Comparison of ENCODE assay signal across 8 cellular contexts in genomic region chr5:151651997-151652645, GRCh38. TPM values are rescaled to one million over a fixed set of nuclear protein-coding genes. Genes with fewer than 3 reads are reported as not detected.
A peak's percentile ranks its signal among the peaks of the same experiment; 100 is the strongest.
DNase-seq lines count a peak whose midpoint lies in the region; ATAC-seq and TF ChIP-seq lines count a peak whose summit lies in the region.

No MANE protein-coding gene starts in this region.

- no peaks in the 10 kb centered on the region for H3K27me3 ChIP-seq in CD8-positive, alpha-beta T cell (ENCODE audit: insufficient read depth, low read length)

- intact Hi-C loops in CD8-positive, alpha-beta T cell (cut with DNase I, micrococcal nuclease) = loop anchor here (1.0 kb wide), 3 partner anchors 129 to 205 kb away; partner anchors contain the start of gene SLC36A1 (in 2 of the 2)

- no peak overlapping the region for H3K4me3 ChIP-seq in CD8-positive, alpha-beta T cell (ENCODE audit: low read depth, low read length)

- no peaks in the 10 kb centered on the region for H3K9me3 Mint-ChIP-seq in CD8-positive, alpha-beta T cell
- H3K9me3 Mint-ChIP-seq in activated CD4-positive, alpha-beta T cell treated with anti-CD3 and anti-CD28 coated beads, Interleukin-2, amount 10 ng/mL, durations not matched to agents 7 days and 5 days = no peaks in the 10 kb centered on the region

- no peaks in the 10 kb centered on the region for H3K9me3 ChIP-seq in CD8-positive, alpha-beta T cell (ENCODE audit: low read length)

- POLR2A ChIA-PET in CD8-positive, alpha-beta T cell (lab: Charles Lee) = interaction anchor here (1.6 kb wide), 1 partner anchor 204 kb away, joined by 7 read pairs; the partner anchor contains the start of gene SLC36A1
- POLR2A ChIA-PET in activated CD4-positive, alpha-beta T cell treated with anti-CD3 and anti-CD28 coated beads, Interleukin-2, amount 10 ng/mL, durations not matched to agents 7 days and 5 days (lab: Charles Lee) = no interaction called here

- H3K4me1 Mint-ChIP-seq in CD8-positive, alpha-beta T cell (ENCODE audit: low read depth) = peaks cover 5% of the 10 kb centered on the region
- no peaks in the 10 kb centered on the region for H3K4me1 Mint-ChIP-seq in activated CD4-positive, alpha-beta T cell treated with anti-CD3 and anti-CD28 coated beads, Interleukin-2, amount 10 ng/mL, durations not matched to agents 7 days and 5 days

- H3K36me3 Mint-ChIP-seq in CD8-positive, alpha-beta T cell = no peaks in the 10 kb centered on the region
- H3K36me3 Mint-ChIP-seq in activated CD4-positive, alpha-beta T cell treated with anti-CD3 and anti-CD28 coated beads, Interleukin-2, amount 10 ng/mL, durations not matched to agents 7 days and 5 days (ENCODE audit: low read depth) = no peaks in the 10 kb centered on the region

- no peak overlapping the region for H3K27ac Mint-ChIP-seq in CD8-positive, alpha-beta T cell
- H3K27ac Mint-ChIP-seq in activated CD4-positive, alpha-beta T cell treated with anti-CD3 and anti-CD28 coated beads, Interleukin-2, amount 10 ng/mL, durations not matched to agents 7 days and 5 days = no peak overlapping the region

- H3K36me3 ChIP-seq in CD8-positive, alpha-beta T cell (ENCODE audit: insufficient read depth, low read length) = no peaks in the 10 kb centered on the region

- peak; percentile 38 to 68 (median 52) for DNase-seq in CD8-positive, alpha-beta T cell
- DNase-seq in NCI-H526 (lab: John Stamatoyannopoulos, UW) (peak; percentile 59 to 87), dermis blood vessel endothelial cell (peak; percentile 88), lung microvascular endothelial cell (ENCODE audit: low read depth in 2 of 2) (peak; percentile 81)
- DNase-seq in activated CD4-positive, alpha-beta T cell treated with anti-CD3 and anti-CD28 coated beads, Interleukin-2, amount 10 ng/mL, durations not matched to agents 7 days and 5 days = peak; percentile 72
- DNase-seq in stimulated activated CD8-positive, alpha-beta memory T cell treated with anti-CD3 and anti-CD28 coated beads, Interleukin-15, amount 100 ng/mL, for 4 hours (ENCODE audit: low read depth in 2 of 2) = peak; percentile 11 to 22

- CTCF ChIA-PET in CD8-positive, alpha-beta T cell (lab: Charles Lee) = interaction anchor here (0.5 to 2.9 kb wide), 40 partner anchors 9 to 492 kb away, joined by 3 to 75 read pairs (median 5); partner anchors contain the start of genes G3BP1 and SLC36A1
- CTCF ChIA-PET in activated CD4-positive, alpha-beta T cell treated with anti-CD3 and anti-CD28 coated beads, Interleukin-2, amount 10 ng/mL, durations not matched to agents 7 days and 5 days (lab: Charles Lee) = interaction anchor here (0.6 to 3.1 kb wide), 28 partner anchors 8 to 204 kb away, joined by 3 to 23 read pairs (median 4); partner anchors contain the start of genes G3BP1 and SLC36A1

- no peak overlapping the region for H3K4me3 Mint-ChIP-seq in CD8-positive, alpha-beta T cell
- no peak overlapping the region for H3K4me3 Mint-ChIP-seq in activated CD4-positive, alpha-beta T cell treated with anti-CD3 and anti-CD28 coated beads, Interleukin-2, amount 10 ng/mL, durations not matched to agents 7 days and 5 days

- no peaks in the 10 kb centered on the region for H3K27me3 Mint-ChIP-seq in CD8-positive, alpha-beta T cell (ENCODE audit: low read depth)
- H3K27me3 Mint-ChIP-seq in activated CD4-positive, alpha-beta T cell treated with anti-CD3 and anti-CD28 coated beads, Interleukin-2, amount 10 ng/mL, durations not matched to agents 7 days and 5 days = peaks cover 8% of the 10 kb centered on the region

- no peaks in the 10 kb centered on the region for H3K4me1 ChIP-seq in CD8-positive, alpha-beta T cell (ENCODE audit: insufficient read depth, low read length)

- peak; percentile 64 for TF ChIP-seq CTCF in CD8-positive, alpha-beta T cell (IDR thresholded peaks at IDR 0.05)

- peak; percentile 92 for ATAC-seq in CD8-positive, alpha-beta T cell
- peak; percentile 100 for ATAC-seq in GM19351 (IDR thresholded peaks at IDR 0.05; ENCODE audit: unreplicated experiment)
- peak; percentile 98 for ATAC-seq in HG03432 (IDR thresholded peaks at IDR 0.05; ENCODE audit: unreplicated experiment)

- H3K27ac ChIP-seq in CD8-positive, alpha-beta T cell (ENCODE audit: low read depth, low read length) = no peak overlapping the region

RNA-seq across cellular contexts. Expression of gene SPARC, which starts 34.6 kb away (rescaled TPM):
- under 1 TPM in 1 of 2 experiments, not detected in 1; 0.39 TPM for total RNA-seq in CD8-positive, alpha-beta T cell
- total RNA-seq in activated CD4-positive, alpha-beta T cell treated with anti-CD3 and anti-CD28 coated beads, Interleukin-2, amount 10 ng/mL, durations not matched to agents 7 days and 5 days = 1 to 10 TPM in 1 of 2 experiments, under 1 TPM in 1; 0.27 to 1.1 TPM
- total RNA-seq in dermis blood vessel endothelial cell = 756 and 1,107 TPM in 2 replicates
- total RNA-seq in lung microvascular endothelial cell = 92.5 and 367 TPM in 2 replicates

Comparison
In these comparisons a context has a peak if more than half of its experiments do, and no peak if none do; other contexts are left out.
1. DNase-seq: peak in every context shown above with its lines; median percentile 88 in dermis blood vessel endothelial cell; 81 in lung microvascular endothelial cell; 73 in NCI-H526; 72 in activated CD4-positive, alpha-beta T cell treated with anti-CD3 and anti-CD28 coated beads, Interleukin-2, amount 10 ng/mL, durations not matched to agents 7 days and 5 days; 52 in CD8-positive, alpha-beta T cell; 16 in stimulated activated CD8-positive, alpha-beta memory T cell treated with anti-CD3 and anti-CD28 coated beads, Interleukin-15, amount 100 ng/mL, for 4 hours.
2. RNA of gene SPARC, which starts 34.6 kb away (total RNA-seq): 756 to 1,107 TPM in dermis blood vessel endothelial cell and 92.5 to 367 TPM in lung microvascular endothelial cell; 0.27 to 1.1 TPM in activated CD4-positive, alpha-beta T cell treated with anti-CD3 and anti-CD28 coated beads, Interleukin-2, amount 10 ng/mL, durations not matched to agents 7 days and 5 days and 0.39 TPM in CD8-positive, alpha-beta T cell; every median in the first group is over 10 times any median in the second.
3. Peak in every context shown above with its lines, with median percentiles within 50 percentile points of each other: ATAC-seq.